In the genomic region with DNA sequence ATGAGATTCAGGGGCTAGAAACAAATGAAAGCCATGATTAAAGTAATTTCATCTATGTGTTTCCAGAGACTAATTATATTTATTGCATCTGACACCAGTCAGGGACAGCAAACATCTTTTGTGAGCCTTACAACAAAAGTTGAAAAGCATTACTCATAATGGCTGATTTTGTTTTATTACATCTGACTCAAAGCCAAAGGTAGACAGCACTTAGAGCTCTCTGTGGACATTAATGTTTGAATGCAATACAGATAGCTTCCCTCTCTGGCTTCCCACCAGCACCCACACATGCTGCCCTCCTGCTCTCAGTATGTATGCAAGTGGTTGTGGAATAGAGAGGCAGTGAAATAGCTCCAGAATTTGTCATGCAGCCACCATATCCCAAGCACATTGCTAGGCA, we compare ENCODE assay signal across 23 cellular contexts.
A peak's percentile ranks its signal among the peaks of the same experiment; 100 is the strongest.
DNase-seq lines count a peak whose midpoint lies in the region; ATAC-seq and TF ChIP-seq lines count a peak whose summit lies in the region.
"Had no signal": no experiment of that assay in that cellular context is flagged by ENCODE, and none has a peak within 500 bp of the region (broad histone marks: within the 10 kb centered on the region; RNA-seq: fewer than 3 reads in every experiment).

No MANE protein-coding gene starts in this region.

- CTCF ChIA-PET in BJ (lab: Yijun Ruan, JAX) = interaction anchor here (1.7 to 2.3 kb wide), 2 partner anchors 12 to 19 kb away, joined by 3 to 9 read pairs; no protein-coding TSS in a partner anchor
- CTCF ChIA-PET in HEK293 (lab: Yijun Ruan, JAX) = interaction anchor here (0.7 kb wide), 1 partner anchor 11 kb away, joined by 4 read pairs; no protein-coding TSS in a partner anchor

- H3K36me3 ChIP-seq in BJ (ENCODE audit: control insufficient read depth, insufficient read depth, low read length) (no peaks in the 10 kb centered on the region), HEK293 (ENCODE audit: control insufficient read depth in 2 of 2, insufficient read depth in 1 of 2, low read length in 2 of 2) (no peaks in the 10 kb centered on the region), ascending aorta (no peaks in the 10 kb centered on the region)
- H3K36me3 ChIP-seq: SJSA1 had no signal

- H3K9me3 ChIP-seq in HEK293 (ENCODE audit: control insufficient read depth, insufficient read depth, low read depth, low read length) (no peaks in the 10 kb centered on the region), ascending aorta (no peaks in the 10 kb centered on the region)
- H3K9me3 ChIP-seq: psoas muscle, SJSA1 had no signal

- H3K4me3 ChIP-seq in BJ (ENCODE audit: low read depth, low read length) (no peak overlapping the region), HEK293 (ENCODE audit: low read depth, low read length) (no peak overlapping the region), foreskin fibroblast (ENCODE audit: low read depth in 1 of 2, low read length in 2 of 2) (no peak overlapping the region), ascending aorta (no peak overlapping the region)
- H3K4me3 ChIP-seq: psoas muscle, SJSA1, skin epidermis had no signal

- TF ChIP-seq CTCF in BJ (IDR thresholded peaks at IDR 0.05; ENCODE audit: insufficient read depth, low read depth, low read length) (no peak), HEK293 (tag by site-specific recombination; IDR thresholded peaks at IDR 0.05) (no peak), foreskin fibroblast (IDR thresholded peaks at IDR 0.05; ENCODE audit: low read depth, low read length) (no peak), ascending aorta (IDR thresholded peaks at IDR 0.05) (no peak)

- intact Hi-C loops in ascending aorta (cut with DNase I) = no loop called here

- H3K4me1 ChIP-seq in HEK293 (ENCODE audit: control insufficient read depth, insufficient read depth, low read length) (no peaks in the 10 kb centered on the region), ascending aorta (no peaks in the 10 kb centered on the region)
- H3K4me1 ChIP-seq: psoas muscle, SJSA1 had no signal

- POLR2A ChIA-PET in BJ (lab: Charles Lee) = interaction anchor here (0.5 to 0.9 kb wide), 5 partner anchors 11 to 431 kb away, joined by 3 read pairs; no protein-coding TSS in a partner anchor
- POLR2A ChIA-PET in HEK293 (lab: Yijun Ruan, JAX) = no interaction called here

- H3K27me3 ChIP-seq in BJ (ENCODE audit: control insufficient read depth, insufficient read depth, low read length) (no peaks in the 10 kb centered on the region), ascending aorta (no peaks in the 10 kb centered on the region)
- H3K27me3 ChIP-seq: SJSA1 had no signal

- ATAC-seq in HG02642 (IDR thresholded peaks at IDR 0.05; ENCODE audit: poor library complexity, unreplicated experiment) (no peak), HG03139 (IDR thresholded peaks at IDR 0.05; ENCODE audit: unreplicated experiment) (no peak)
- ATAC-seq: Panc1; psoas muscle; stimulated activated effector memory CD8-positive, alpha-beta T cell treated with anti-CD3 and anti-CD28 coated beads, Interleukin-12 subunit alpha, Interleukin-12 subunit beta, amount 100 ng/mL, for 72 hours had no signal

- H3K27ac ChIP-seq in HEK293 (ENCODE audit: extremely low read depth, low read depth, low read length) (no peak overlapping the region), ascending aorta (no peak overlapping the region)
- H3K27ac ChIP-seq: psoas muscle, SJSA1, skin epidermis, VCaP had no signal

- DNase-seq in BJ (ENCODE audit: low read depth) (peak; percentile 72), NCI-H2196 treated with DMSO at 0.1 percent for 48 hours (lab: John Stamatoyannopoulos, UW; ENCODE audit: unreplicated experiment) (peak; percentile 9), foreskin fibroblast (peak; percentile 80 to 89), GM19240 (ENCODE audit: insufficient read length, low spot score) (no peak), ascending aorta (ENCODE audit: low spot score in 2 of 2) (no peak)
- DNase-seq: activated CD4-positive, alpha-beta T cell treated with anti-CD3 and anti-CD28 coated beads, Interleukin-2, amount 10 ng/mL, durations not matched to agents 7 days and 5 days; activated effector memory CD4-positive, alpha-beta T cell treated with anti-CD3 and anti-CD28 coated beads, Interleukin-2, amount 50 U/mL, for 16 hours; CD4-positive, alpha-beta T cell; DMS53; effector CD8-positive, alpha-beta T cell; NCI-H1436 treated with DMSO at 0.1 percent for 48 hours; NK-92 treated with Interleukin-12 subunit alpha and Interleukin-12 subunit beta, amount 100 ng/mL, for 24 hours; psoas muscle; stimulated activated CD4-positive, alpha-beta T cell treated with anti-CD3 and anti-CD28 coated beads, Interleukin-2, amount 100 ng/mL, for 24 hours; T-helper 2 cell had no signal

TF ChIP-seq in HEK293, 187 proteins besides CTCF, POLR2A, EP300 and RAD21:
- TF ChIP-seq, protein P1, sequence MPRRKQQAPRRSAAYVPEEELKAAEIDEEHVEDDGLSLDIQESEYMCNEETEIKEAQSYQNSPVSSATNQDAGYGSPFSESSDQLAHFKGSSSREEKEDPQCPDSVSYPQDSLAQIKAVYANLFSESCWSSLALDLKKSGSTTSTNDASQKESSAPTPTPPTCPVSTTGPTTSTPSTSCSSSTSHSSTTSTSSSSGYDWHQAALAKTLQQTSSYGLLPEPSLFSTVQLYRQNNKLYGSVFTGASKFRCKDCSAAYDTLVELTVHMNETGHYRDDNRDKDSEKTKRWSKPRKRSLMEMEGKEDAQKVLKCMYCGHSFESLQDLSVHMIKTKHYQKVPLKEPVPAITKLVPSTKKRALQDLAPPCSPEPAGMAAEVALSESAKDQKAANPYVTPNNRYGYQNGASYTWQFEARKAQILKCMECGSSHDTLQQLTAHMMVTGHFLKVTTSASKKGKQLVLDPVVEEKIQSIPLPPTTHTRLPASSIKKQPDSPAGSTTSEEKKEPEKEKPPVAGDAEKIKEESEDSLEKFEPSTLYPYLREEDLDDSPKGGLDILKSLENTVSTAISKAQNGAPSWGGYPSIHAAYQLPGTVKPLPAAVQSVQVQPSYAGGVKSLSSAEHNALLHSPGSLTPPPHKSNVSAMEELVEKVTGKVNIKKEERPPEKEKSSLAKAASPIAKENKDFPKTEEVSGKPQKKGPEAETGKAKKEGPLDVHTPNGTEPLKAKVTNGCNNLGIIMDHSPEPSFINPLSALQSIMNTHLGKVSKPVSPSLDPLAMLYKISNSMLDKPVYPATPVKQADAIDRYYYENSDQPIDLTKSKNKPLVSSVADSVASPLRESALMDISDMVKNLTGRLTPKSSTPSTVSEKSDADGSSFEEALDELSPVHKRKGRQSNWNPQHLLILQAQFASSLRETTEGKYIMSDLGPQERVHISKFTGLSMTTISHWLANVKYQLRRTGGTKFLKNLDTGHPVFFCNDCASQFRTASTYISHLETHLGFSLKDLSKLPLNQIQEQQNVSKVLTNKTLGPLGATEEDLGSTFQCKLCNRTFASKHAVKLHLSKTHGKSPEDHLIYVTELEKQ (tag by site-specific recombination; IDR thresholded peaks at IDR 0.05; ENCODE audit: borderline replicate concordance) = no peak
- TF ChIP-seq, protein P2, sequence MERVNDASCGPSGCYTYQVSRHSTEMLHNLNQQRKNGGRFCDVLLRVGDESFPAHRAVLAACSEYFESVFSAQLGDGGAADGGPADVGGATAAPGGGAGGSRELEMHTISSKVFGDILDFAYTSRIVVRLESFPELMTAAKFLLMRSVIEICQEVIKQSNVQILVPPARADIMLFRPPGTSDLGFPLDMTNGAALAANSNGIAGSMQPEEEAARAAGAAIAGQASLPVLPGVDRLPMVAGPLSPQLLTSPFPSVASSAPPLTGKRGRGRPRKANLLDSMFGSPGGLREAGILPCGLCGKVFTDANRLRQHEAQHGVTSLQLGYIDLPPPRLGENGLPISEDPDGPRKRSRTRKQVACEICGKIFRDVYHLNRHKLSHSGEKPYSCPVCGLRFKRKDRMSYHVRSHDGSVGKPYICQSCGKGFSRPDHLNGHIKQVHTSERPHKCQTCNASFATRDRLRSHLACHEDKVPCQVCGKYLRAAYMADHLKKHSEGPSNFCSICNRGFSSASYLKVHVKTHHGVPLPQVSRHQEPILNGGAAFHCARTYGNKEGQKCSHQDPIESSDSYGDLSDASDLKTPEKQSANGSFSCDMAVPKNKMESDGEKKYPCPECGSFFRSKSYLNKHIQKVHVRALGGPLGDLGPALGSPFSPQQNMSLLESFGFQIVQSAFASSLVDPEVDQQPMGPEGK (tag by site-specific recombination; IDR thresholded peaks at IDR 0.05) = no peak
- TF ChIP-seq ZFHX2 (tag by site-specific recombination; conservative IDR thresholded peaks at IDR 0.05) = peak; percentile 27

Comparison
In these comparisons a context has a peak if more than half of its experiments do, and no peak if none do; other contexts are left out.
1. DNase-seq: peak in BJ (single experiment), NCI-H2196 treated with DMSO at 0.1 percent for 48 hours (single experiment) and foreskin fibroblast (2 of 2); none in GM19240 (single experiment) and ascending aorta (0 of 2).